ENCODE assay signal across 13 cellular contexts in the genomic region with DNA sequence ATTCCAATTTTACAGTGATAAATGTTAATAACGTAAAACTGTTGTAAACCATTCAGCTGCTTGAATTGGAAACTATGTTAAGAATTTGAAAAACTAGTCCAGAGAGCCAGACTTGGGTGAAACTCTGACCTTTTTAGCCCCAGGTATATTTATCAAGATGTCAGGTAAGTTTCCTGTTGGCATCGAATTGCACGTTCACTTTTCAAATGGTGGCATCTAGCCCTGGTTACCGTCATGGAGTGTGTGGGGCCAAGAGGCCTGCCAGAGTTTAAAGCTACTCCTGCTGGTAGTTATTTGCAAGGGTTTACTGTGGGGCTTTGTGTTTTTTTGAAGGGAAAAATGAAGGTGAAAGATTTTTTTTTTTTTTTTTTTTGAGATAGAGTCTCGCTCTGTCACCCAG.
"Had no signal": no experiment of that assay in that cellular context is flagged by ENCODE, and none has a peak within 500 bp of the region (broad histone marks: within the 10 kb centered on the region; RNA-seq: fewer than 3 reads in every experiment).

No MANE protein-coding gene starts in this region.

- DNase-seq: activated CD4-positive, alpha-beta T cell treated with anti-CD3 and anti-CD28 coated beads for 1 hour; activated CD4-positive, alpha-beta T cell treated with anti-CD3 and anti-CD28 coated beads, Interleukin-2, amount 50 U/mL, for 48 hours; activated effector memory CD4-positive, alpha-beta T cell treated with anti-CD3 and anti-CD28 coated beads, Interleukin-2, amount 50 U/mL, for 16 hours; activated T-cell treated with anti-CD3 and anti-CD28 coated beads, Interleukin-2, amount 50 U/mL, for 4 hours; aorta; dermis blood vessel endothelial cell; glutamatergic neuron; mesenchymal stem cell; stimulated activated CD4-positive, alpha-beta T cell treated with anti-CD3 and anti-CD28 coated beads, Interleukin-15, amount 100 ng/mL, for 24 hours; stimulated activated CD4-positive, alpha-beta T cell treated with anti-CD3 and anti-CD28 coated beads, Interleukin-4, amount 100 ng/mL, for 24 hours; SW 1271 had no signal

- ATAC-seq: activated T-cell treated with anti-CD3 and anti-CD28 coated beads, Interleukin-2, amount 50 U/mL, for 4 hours; esophagus mucosa; left lobe of liver had no signal
